In the genomic region with DNA sequence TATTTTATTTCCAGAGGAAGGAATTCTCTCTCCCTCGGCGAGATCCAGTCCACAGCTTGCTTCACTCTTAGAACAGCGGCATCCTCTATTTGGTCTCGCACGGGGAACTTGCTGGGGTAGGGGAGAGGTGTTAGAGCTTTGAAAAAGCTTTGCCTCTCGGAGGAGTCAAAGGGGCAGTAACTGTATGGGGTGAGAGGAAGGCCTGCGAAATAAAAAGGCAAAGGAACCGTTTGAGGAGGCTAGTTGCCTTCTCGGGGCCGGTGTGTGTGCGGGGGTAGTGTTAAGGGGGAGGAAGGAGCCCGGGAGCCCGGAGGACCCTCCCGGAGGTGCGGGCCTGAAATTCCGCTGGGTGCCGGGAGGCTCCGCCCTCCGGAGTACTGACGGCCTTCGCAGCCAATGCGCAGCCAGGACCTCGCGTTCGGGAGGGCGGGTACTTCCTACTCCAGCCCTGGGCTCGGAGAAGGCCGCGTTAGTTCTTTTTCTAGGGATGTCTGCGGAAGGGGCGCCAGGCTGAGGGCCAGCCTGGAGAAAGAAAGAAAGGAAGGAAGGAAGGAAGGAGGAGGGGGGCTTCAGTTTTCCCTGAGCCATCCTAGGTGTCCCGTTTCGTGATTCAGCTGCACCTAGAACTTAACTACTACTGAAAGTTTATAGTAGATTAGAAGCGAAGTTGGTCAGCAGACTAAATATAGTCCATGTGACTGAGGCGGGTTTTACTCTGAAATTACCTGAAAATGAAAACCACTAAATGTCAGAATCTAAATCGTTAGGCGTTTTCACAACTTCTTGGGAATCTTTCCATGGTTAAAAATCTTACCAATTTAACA, we compare ENCODE assay signal across 8 cellular contexts. TPM values are rescaled to one million over a fixed set of nuclear protein-coding genes. Genes with fewer than 3 reads are reported as not detected.
DNase-seq lines count a peak whose midpoint lies in the region; ATAC-seq lines count a peak whose summit lies in the region.

No MANE protein-coding gene starts in this region.

- H3K27ac Mint-ChIP-seq in memory B cell, result peak overlapping the region; percentile 96

- peak; percentile 89 for DNase-seq in COLO829 (ENCODE audit: low spot score)
- DNase-seq in HT-29 (ENCODE audit: low spot score), result peak; percentile 89
- DNase-seq in NK-92 (lab: John Stamatoyannopoulos, UW; ENCODE audit: unreplicated experiment), result peak; percentile 38
- DNase-seq in activated CD8-positive, alpha-beta memory T cell treated with anti-CD3 and anti-CD28 coated beads for 1 hour (ENCODE audit: extremely low read depth in 1 of 2, low read depth in 1 of 2), result peak; percentile 58 to 72
- DNase-seq in effector CD8-positive, alpha-beta T cell (lab: John Stamatoyannopoulos, UW), result peak; percentile 78
- DNase-seq in memory B cell (ENCODE audit: low spot score in 2 of 2), result peak; percentile 72 to 81
- peak; percentile 77 for DNase-seq in stimulated activated CD8-positive, alpha-beta memory T cell treated with anti-CD3 and anti-CD28 coated beads, Interleukin-12 subunit alpha, Interleukin-12 subunit beta, amount 100 ng/mL, for 1 hour (ENCODE audit: low read depth)

- H3K36me3 Mint-ChIP-seq in memory B cell, result no peaks in the 10 kb centered on the region

- H3K27me3 Mint-ChIP-seq in memory B cell, result no peaks in the 10 kb centered on the region

- peak overlapping the region; percentile 100 for H3K4me3 Mint-ChIP-seq in memory B cell

- H3K4me1 Mint-ChIP-seq in memory B cell, result peaks cover 24% of the 10 kb centered on the region

- ATAC-seq in GM21367 (IDR thresholded peaks at IDR 0.05; ENCODE audit: unreplicated experiment) (peak; percentile 64), memory B cell (ENCODE audit: low read depth) (peak; percentile 74)

- H3K9me3 Mint-ChIP-seq in memory B cell, result no peaks in the 10 kb centered on the region

RNA-seq across cellular contexts. Expression of a gene that starts 2.2 kb away (rescaled TPM):
- total RNA-seq in HT-29 (2014; rRNA removed; shearing (Covaris generic)), result 13.7 and 14.2 TPM in 2 replicates

Comparison
In these comparisons a context has a peak if more than half of its experiments do, and no peak if none do; other contexts are left out.
1. Peak in every context shown above with its lines: DNase-seq and ATAC-seq.
2. DNase-seq: peak in every context shown above with its lines; median percentile 89 in COLO829; 89 in HT-29; 78 in effector CD8-positive, alpha-beta T cell; 77 in stimulated activated CD8-positive, alpha-beta memory T cell treated with anti-CD3 and anti-CD28 coated beads, Interleukin-12 subunit alpha, Interleukin-12 subunit beta, amount 100 ng/mL, for 1 hour; 76 in memory B cell; 65 in activated CD8-positive, alpha-beta memory T cell treated with anti-CD3 and anti-CD28 coated beads for 1 hour; 38 in NK-92.